Comparison of ENCODE assay signal across 17 cellular contexts in genomic region chr16:79618712-79619050, GRCh38. TPM values are rescaled to one million over a fixed set of nuclear protein-coding genes. Genes with fewer than 3 reads are reported as not detected.
DNase-seq lines count a peak whose midpoint lies in the region; ATAC-seq and TF ChIP-seq lines count a peak whose summit lies in the region.
"Had no signal": no experiment of that assay in that cellular context is flagged by ENCODE, and none has a peak within 500 bp of the region (broad histone marks: within the 10 kb centered on the region; RNA-seq: fewer than 3 reads in every experiment).

No MANE protein-coding gene starts in this region.

- peaks cover 19% of the 10 kb centered on the region for H3K27me3 Mint-ChIP-seq in T-helper 1 cell treated with Interleukin-12 subunit alpha and Interleukin-12 subunit beta and Interleukin-4 antibody, amounts not matched to agents 30 μg/mL and 1 μg/mL, for 36 hours (ENCODE audit: low read depth)
- peaks cover 31% of the 10 kb centered on the region for H3K27me3 Mint-ChIP-seq in activated CD4-positive, alpha-beta memory T cell treated with anti-CD3 and anti-CD28 coated beads for 36 hours
- H3K27me3 Mint-ChIP-seq in activated naive CD8-positive, alpha-beta T cell treated with anti-CD3 and anti-CD28 coated beads, Interleukin-2, amount 10 ng/mL, durations not matched to agents 7 days and 5 days = peaks cover 19% of the 10 kb centered on the region

- CTCF ChIA-PET in activated CD4-positive, alpha-beta memory T cell treated with anti-CD3 and anti-CD28 coated beads for 36 hours (lab: Charles Lee) = no interaction called here
- CTCF ChIA-PET in HEK293T (lab: Yijun Ruan, JAX) = no interaction called here

- H3K36me3 Mint-ChIP-seq in T-helper 1 cell treated with Interleukin-12 subunit alpha and Interleukin-12 subunit beta and Interleukin-4 antibody, amounts not matched to agents 30 μg/mL and 1 μg/mL, for 36 hours (ENCODE audit: low read depth) = peaks cover 10% of the 10 kb centered on the region
- H3K36me3 Mint-ChIP-seq in activated CD4-positive, alpha-beta memory T cell treated with anti-CD3 and anti-CD28 coated beads for 36 hours = peaks cover 4% of the 10 kb centered on the region
- peaks cover 3% of the 10 kb centered on the region for H3K36me3 Mint-ChIP-seq in activated naive CD8-positive, alpha-beta T cell treated with anti-CD3 and anti-CD28 coated beads, Interleukin-2, amount 10 ng/mL, durations not matched to agents 7 days and 5 days

- DNase-seq in activated CD4-positive, alpha-beta memory T cell treated with anti-CD3 and anti-CD28 coated beads for 36 hours = peak; percentile 85
- DNase-seq in activated naive CD8-positive, alpha-beta T cell treated with anti-CD3 and anti-CD28 coated beads, Interleukin-2, amount 10 ng/mL, durations not matched to agents 7 days and 5 days = no peak
- peak; percentile 37 to 38 for DNase-seq in stimulated activated CD4-positive, alpha-beta T cell treated with anti-CD3 and anti-CD28 coated beads, Interleukin-4, amount 100 ng/mL, for 4 hours
- DNase-seq in HEK293T (ENCODE audit: extremely low spot score) (no peak), superior temporal gyrus (ENCODE audit: extremely low spot score) (no peak)
- DNase-seq: amniotic stem cell, BE2C, H9, left cardiac atrium, midbrain, NCI-H1694, SJCRH30, T1000 had no signal

- intact Hi-C loops in activated CD4-positive, alpha-beta memory T cell treated with anti-CD3 and anti-CD28 coated beads for 36 hours (cut with micrococcal nuclease) = loop anchor here (1.0 kb wide), 1 partner anchor 10 kb away; no protein-coding TSS in a partner anchor

- H3K4me3 Mint-ChIP-seq in T-helper 1 cell treated with Interleukin-12 subunit alpha and Interleukin-12 subunit beta and Interleukin-4 antibody, amounts not matched to agents 30 μg/mL and 1 μg/mL, for 36 hours = peak overlapping the region; percentile 65
- peak overlapping the region; percentile 37 for H3K4me3 Mint-ChIP-seq in activated CD4-positive, alpha-beta memory T cell treated with anti-CD3 and anti-CD28 coated beads for 36 hours
- no peak overlapping the region for H3K4me3 Mint-ChIP-seq in activated naive CD8-positive, alpha-beta T cell treated with anti-CD3 and anti-CD28 coated beads, Interleukin-2, amount 10 ng/mL, durations not matched to agents 7 days and 5 days
- H3K4me3 Mint-ChIP-seq: H9 had no signal

- peaks cover 12% of the 10 kb centered on the region for H3K9me3 Mint-ChIP-seq in T-helper 1 cell treated with Interleukin-12 subunit alpha and Interleukin-12 subunit beta and Interleukin-4 antibody, amounts not matched to agents 30 μg/mL and 1 μg/mL, for 36 hours
- H3K9me3 Mint-ChIP-seq in activated CD4-positive, alpha-beta memory T cell treated with anti-CD3 and anti-CD28 coated beads for 36 hours = no peaks in the 10 kb centered on the region
- H3K9me3 Mint-ChIP-seq in activated naive CD8-positive, alpha-beta T cell treated with anti-CD3 and anti-CD28 coated beads, Interleukin-2, amount 10 ng/mL, durations not matched to agents 7 days and 5 days = peaks cover 2% of the 10 kb centered on the region
- H3K9me3 Mint-ChIP-seq: H9 had no signal

- peak; percentile 23 for ATAC-seq in activated naive CD8-positive, alpha-beta T cell treated with anti-CD3 and anti-CD28 coated beads, Interleukin-2, amount 10 ng/mL, durations not matched to agents 7 days and 5 days (ENCODE audit: low read depth)
- ATAC-seq in GM18520 (IDR thresholded peaks at IDR 0.05; ENCODE audit: unreplicated experiment) (no peak), HG03095 (IDR thresholded peaks at IDR 0.05; ENCODE audit: unreplicated experiment) (no peak)
- ATAC-seq: left cardiac atrium had no signal

- POLR2A ChIA-PET in activated CD4-positive, alpha-beta memory T cell treated with anti-CD3 and anti-CD28 coated beads for 36 hours (lab: Charles Lee) = interaction anchor here (1.3 to 3.0 kb wide), 3 partner anchors 10 to 21 kb away, joined by 3 to 15 read pairs (median 15); partner anchors contain the start of gene MAF
- POLR2A ChIA-PET in activated naive CD8-positive, alpha-beta T cell treated with anti-CD3 and anti-CD28 coated beads, Interleukin-2, amount 10 ng/mL, durations not matched to agents 7 days and 5 days (lab: Charles Lee) = no interaction called here
- POLR2A ChIA-PET in HEK293T (lab: Yijun Ruan, JAX) = no interaction called here

- H3K4me1 Mint-ChIP-seq in T-helper 1 cell treated with Interleukin-12 subunit alpha and Interleukin-12 subunit beta and Interleukin-4 antibody, amounts not matched to agents 30 μg/mL and 1 μg/mL, for 36 hours (ENCODE audit: low read depth) = peaks cover 63% of the 10 kb centered on the region
- H3K4me1 Mint-ChIP-seq in activated CD4-positive, alpha-beta memory T cell treated with anti-CD3 and anti-CD28 coated beads for 36 hours (ENCODE audit: low read depth) = peaks cover 53% of the 10 kb centered on the region
- H3K4me1 Mint-ChIP-seq in activated naive CD8-positive, alpha-beta T cell treated with anti-CD3 and anti-CD28 coated beads, Interleukin-2, amount 10 ng/mL, durations not matched to agents 7 days and 5 days = peaks cover 15% of the 10 kb centered on the region
- H3K4me1 Mint-ChIP-seq: H9 had no signal

- peak overlapping the region; percentile 92 for H3K27ac Mint-ChIP-seq in T-helper 1 cell treated with Interleukin-12 subunit alpha and Interleukin-12 subunit beta and Interleukin-4 antibody, amounts not matched to agents 30 μg/mL and 1 μg/mL, for 36 hours
- H3K27ac Mint-ChIP-seq in activated CD4-positive, alpha-beta memory T cell treated with anti-CD3 and anti-CD28 coated beads for 36 hours = peak overlapping the region; percentile 84
- H3K27ac Mint-ChIP-seq in activated naive CD8-positive, alpha-beta T cell treated with anti-CD3 and anti-CD28 coated beads, Interleukin-2, amount 10 ng/mL, durations not matched to agents 7 days and 5 days = peak overlapping the region; percentile 32
- H3K27ac Mint-ChIP-seq: H9 had no signal

TF ChIP-seq in HEK293T, 16 proteins besides CTCF, POLR2A, EP300 and RAD21:
- TF ChIP-seq LEF1 (IDR thresholded peaks at IDR 0.05; ENCODE audit: borderline replicate concordance) (no peak), TARDBP (IDR thresholded peaks at IDR 0.05) (no peak), ARNT (IDR thresholded peaks at IDR 0.05) (no peak), FOXM1 (IDR thresholded peaks at IDR 0.05; ENCODE audit: borderline replicate concordance) (no peak), HDGF (IDR thresholded peaks at IDR 0.05; ENCODE audit: borderline replicate concordance) (no peak), NFRKB (IDR thresholded peaks at IDR 0.05) (no peak), FOXA1 (IDR thresholded peaks at IDR 0.05) (no peak), L3MBTL2 (conservative IDR thresholded peaks at IDR 0.05) (no peak), FOXK2 (IDR thresholded peaks at IDR 0.05) (no peak), ZNF384 (IDR thresholded peaks at IDR 0.05) (no peak)

RNA-seq across cellular contexts. Expression of gene MAF, which starts 18.1 kb away (rescaled TPM):
- 100 to 1,000 TPM; 345 to 360 TPM for total RNA-seq in activated CD4-positive, alpha-beta memory T cell treated with anti-CD3 and anti-CD28 coated beads for 36 hours
- 1 to 10 TPM; 7.6 to 8.8 TPM for total RNA-seq in activated naive CD8-positive, alpha-beta T cell treated with anti-CD3 and anti-CD28 coated beads, Interleukin-2, amount 10 ng/mL, durations not matched to agents 7 days and 5 days
- total RNA-seq: HT1080 had no signal

Comparison
In these comparisons a context has a peak if more than half of its experiments do, and no peak if none do; other contexts are left out.
1. H3K27ac Mint-ChIP-seq: peak in every context shown above with its lines; median percentile 92 in T-helper 1 cell treated with Interleukin-12 subunit alpha and Interleukin-12 subunit beta and Interleukin-4 antibody, amounts not matched to agents 30 μg/mL and 1 μg/mL, for 36 hours; 84 in activated CD4-positive, alpha-beta memory T cell treated with anti-CD3 and anti-CD28 coated beads for 36 hours; 32 in activated naive CD8-positive, alpha-beta T cell treated with anti-CD3 and anti-CD28 coated beads, Interleukin-2, amount 10 ng/mL, durations not matched to agents 7 days and 5 days.
2. DNase-seq: peak in activated CD4-positive, alpha-beta memory T cell treated with anti-CD3 and anti-CD28 coated beads for 36 hours (single experiment) and stimulated activated CD4-positive, alpha-beta T cell treated with anti-CD3 and anti-CD28 coated beads, Interleukin-4, amount 100 ng/mL, for 4 hours (2 of 2); none in activated naive CD8-positive, alpha-beta T cell treated with anti-CD3 and anti-CD28 coated beads, Interleukin-2, amount 10 ng/mL, durations not matched to agents 7 days and 5 days (single experiment), HEK293T (single experiment) and superior temporal gyrus (single experiment).
3. RNA of gene MAF, which starts 18.1 kb away (total RNA-seq): 345 to 360 TPM in activated CD4-positive, alpha-beta memory T cell treated with anti-CD3 and anti-CD28 coated beads for 36 hours; 7.6 to 8.8 TPM in activated naive CD8-positive, alpha-beta T cell treated with anti-CD3 and anti-CD28 coated beads, Interleukin-2, amount 10 ng/mL, durations not matched to agents 7 days and 5 days; every median in the first group is over 10 times any median in the second.